8 cellular contexts compared by ENCODE assay signal in the genomic region with DNA sequence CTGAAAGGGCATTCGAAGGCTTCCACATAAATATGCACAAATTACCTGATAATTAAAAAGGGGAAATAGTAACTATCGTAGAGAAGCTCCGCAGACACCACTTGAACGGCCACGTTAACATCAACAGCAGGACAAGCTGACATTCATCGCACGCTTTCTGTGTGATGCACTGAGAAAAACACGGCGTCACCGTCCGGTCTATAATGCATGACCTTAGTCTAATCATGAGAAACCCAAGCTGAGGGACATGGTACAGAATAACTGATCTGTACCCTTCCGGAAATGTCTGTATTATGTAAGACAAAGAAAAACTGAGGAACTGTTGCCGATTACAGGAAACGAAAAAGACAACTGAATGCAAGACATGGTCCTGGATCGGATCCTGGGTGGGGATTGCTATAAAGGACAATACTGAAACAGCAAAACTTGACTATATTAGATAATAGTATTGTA. TPM values are rescaled to one million over a fixed set of nuclear protein-coding genes. Genes with fewer than 3 reads are reported as not detected.
DNase-seq lines count a peak whose midpoint lies in the region; ATAC-seq and TF ChIP-seq lines count a peak whose summit lies in the region.

No MANE protein-coding gene starts in this region.

- H3K27ac Mint-ChIP-seq in naive thymus-derived CD8-positive, alpha-beta T cell: peak overlapping the region; percentile 91 to 100 (median 99)

- no peaks in the 10 kb centered on the region for H3K27me3 Mint-ChIP-seq in naive thymus-derived CD8-positive, alpha-beta T cell

- no peaks in the 10 kb centered on the region for H3K36me3 ChIP-seq in ectodermal cell (ENCODE audit: control insufficient read depth, insufficient read depth, low read length)
- H3K36me3 ChIP-seq in uterus: no peaks in the 10 kb centered on the region

- 66 to 67% methylated on average over 15 of the region's 15 CpGs for WGBS in ectodermal cell, 2 experiments

- ATAC-seq in GM21717 (IDR thresholded peaks at IDR 0.05; ENCODE audit: unreplicated experiment): peak; percentile 18
- peak; percentile 15 to 19 for ATAC-seq in activated CD4-positive, CD25-positive, alpha-beta regulatory T cell treated with anti-CD3 and anti-CD28 coated beads, Interleukin-2, amount 50 U/mL, for 24 hours
- peak; percentile 22 to 26 for ATAC-seq in naive thymus-derived CD8-positive, alpha-beta T cell

- H3K36me3 Mint-ChIP-seq in naive thymus-derived CD8-positive, alpha-beta T cell: peaks cover 0 to 25% (median 2%) of the 10 kb centered on the region in 3 donors

- H3K4me1 Mint-ChIP-seq in naive thymus-derived CD8-positive, alpha-beta T cell: peaks cover 9 to 38% (median 30%) of the 10 kb centered on the region in 4 donors

- no peak for TF ChIP-seq CTCF in uterus (IDR thresholded peaks at IDR 0.05)

- no peaks in the 10 kb centered on the region for H3K9me3 ChIP-seq in ectodermal cell (ENCODE audit: control insufficient read depth, low read length)
- no peaks in the 10 kb centered on the region for H3K9me3 ChIP-seq in uterus

- peak overlapping the region; percentile 90 to 99 (median 96) for H3K4me3 Mint-ChIP-seq in naive thymus-derived CD8-positive, alpha-beta T cell

- intact Hi-C loops in uterus (cut with DNase I; ENCODE audit: low total_unique reads): no loop called here

- peak overlapping the region; percentile 92 for H3K4me3 ChIP-seq in ectodermal cell (ENCODE audit: insufficient read depth, low read depth, low read length)
- H3K4me3 ChIP-seq in uterus: peak overlapping the region; percentile 47 to 80

- H3K4me1 ChIP-seq in ectodermal cell (ENCODE audit: control insufficient read depth, insufficient read depth, low read length) (peaks cover 21% of the 10 kb centered on the region), uterus (no peaks in the 10 kb centered on the region)

- no peaks in the 10 kb centered on the region for H3K9me3 Mint-ChIP-seq in naive thymus-derived CD8-positive, alpha-beta T cell

- TF ChIP-seq POLR2A in uterus (IDR thresholded peaks at IDR 0.05): no peak

- POLR2A ChIA-PET in naive thymus-derived CD8-positive, alpha-beta T cell (lab: Charles Lee): interaction anchor here (0.6 to 4.8 kb wide), 21 partner anchors 10 to 1967 kb away, joined by 3 to 112 read pairs (median 5); a partner anchor contains a TSS

- H3K27me3 ChIP-seq in ectodermal cell (ENCODE audit: control insufficient read depth, insufficient read depth, low read length, poor library complexity, severe bottlenecking): no peaks in the 10 kb centered on the region
- no peaks in the 10 kb centered on the region for H3K27me3 ChIP-seq in uterus

- DNase-seq in Daoy (ENCODE audit: low read depth) (peak; percentile 40), LHCN-M2 (ENCODE audit: low read depth) (peak; percentile 14), uterus (no peak), NCI-H510A treated with DMSO at 0.1 percent for 48 hours (lab: John Stamatoyannopoulos, UW) (no peak)
- DNase-seq in naive thymus-derived CD8-positive, alpha-beta T cell: peak in 4 of 10 donors; percentile 55 to 73 (median 64)

- H3K27ac ChIP-seq in ectodermal cell (ENCODE audit: insufficient read depth, low read depth, low read length, poor library complexity, severe bottlenecking) (no peak overlapping the region), uterus (peak overlapping the region; percentile 74 to 93)

RNA-seq across cellular contexts. Expression of a gene that starts 0.7 kb away (rescaled TPM):
- 119 and 127 TPM in 2 replicates for total RNA-seq in Daoy (2014; rRNA removed; shearing (Covaris generic))
- total RNA-seq in LHCN-M2 (2014; rRNA removed) (110 and 135 TPM in 2 replicates), uterus (10 to 100 TPM; 18.7 to 38.7 (median 35.6) TPM)
- 104 TPM for polyA plus RNA-seq in LHCN-M2 (2012)
- 119 TPM for polyA plus RNA-seq in ectodermal cell (2013, experiment 1 of 4)
- polyA plus RNA-seq in ectodermal cell (2013, experiment 2 of 4): 110 TPM
- 80.4 TPM for polyA plus RNA-seq in ectodermal cell (2013, experiment 3 of 4)
- polyA plus RNA-seq in ectodermal cell (2013, experiment 4 of 4): 82.1 TPM
- 10 to 100 TPM; 80.0 to 86.6 TPM for total RNA-seq in naive thymus-derived CD8-positive, alpha-beta T cell
- 10 to 100 TPM; 18.9 to 30.1 (median 23.8) TPM for polyA plus RNA-seq in naive thymus-derived CD8-positive, alpha-beta T cell

RNA-seq across cellular contexts. Expression of a gene that starts 14.7 kb away (rescaled TPM):
- total RNA-seq in Daoy (2014; rRNA removed; shearing (Covaris generic)): 27.0 and 33.6 TPM in 2 replicates
- total RNA-seq in LHCN-M2 (2014; rRNA removed): 51.5 and 52.2 TPM in 2 replicates
- 66.2 TPM for polyA plus RNA-seq in LHCN-M2 (2012)
- 69.3 TPM for polyA plus RNA-seq in ectodermal cell (2013, experiment 1 of 4)
- 66.1 TPM for polyA plus RNA-seq in ectodermal cell (2013, experiment 2 of 4)
- polyA plus RNA-seq in ectodermal cell (2013, experiment 3 of 4): 44.7 TPM
- 49.9 TPM for polyA plus RNA-seq in ectodermal cell (2013, experiment 4 of 4)
- 10 to 100 TPM; 48.0 to 48.1 TPM for total RNA-seq in naive thymus-derived CD8-positive, alpha-beta T cell
- polyA plus RNA-seq in naive thymus-derived CD8-positive, alpha-beta T cell: 1 to 10 TPM in 2 of 3 donors, under 1 TPM in 1; 0.65 to 1.5 (median 1.2) TPM
- 10 to 100 TPM; 14.1 to 74.1 (median 28.2) TPM for total RNA-seq in uterus

RNA-seq across cellular contexts. Expression of a gene that starts 45.9 kb away (rescaled TPM):
- 0.46 TPM in 1 of 2 replicates, not detected in the other for total RNA-seq in Daoy (2014; rRNA removed; shearing (Covaris generic))
- 0.19 and 2.4 TPM in 2 replicates for total RNA-seq in LHCN-M2 (2014; rRNA removed)
- 0.51 TPM for polyA plus RNA-seq in LHCN-M2 (2012)
- 1.1 TPM for polyA plus RNA-seq in ectodermal cell (2013, experiment 1 of 4)
- 0.66 TPM for polyA plus RNA-seq in ectodermal cell (2013, experiment 2 of 4)
- 0.59 TPM for polyA plus RNA-seq in ectodermal cell (2013, experiment 3 of 4)
- 0.53 TPM for polyA plus RNA-seq in ectodermal cell (2013, experiment 4 of 4)
- under 1 TPM; 0.83 to 0.85 TPM for total RNA-seq in naive thymus-derived CD8-positive, alpha-beta T cell
- 1 to 10 TPM in 2 of 3 donors, under 1 TPM in 1; 0.49 to 1.7 (median 1.3) TPM for polyA plus RNA-seq in naive thymus-derived CD8-positive, alpha-beta T cell
- 1 to 10 TPM in 2 of 4 donors, not detected in 2; 1.8 to 2.6 TPM for total RNA-seq in uterus

Comparison
In these comparisons a context has a peak if more than half of its experiments do, and no peak if none do; other contexts are left out.
1. DNase-seq: peak in Daoy (single experiment) and LHCN-M2 (single experiment); none in uterus (0 of 2) and NCI-H510A treated with DMSO at 0.1 percent for 48 hours (single experiment).
2. Peak in every context shown above with its lines, with median percentiles within 50 percentile points of each other: ATAC-seq.